Comparison of ENCODE assay signal across 20 cellular contexts in the genomic region with DNA sequence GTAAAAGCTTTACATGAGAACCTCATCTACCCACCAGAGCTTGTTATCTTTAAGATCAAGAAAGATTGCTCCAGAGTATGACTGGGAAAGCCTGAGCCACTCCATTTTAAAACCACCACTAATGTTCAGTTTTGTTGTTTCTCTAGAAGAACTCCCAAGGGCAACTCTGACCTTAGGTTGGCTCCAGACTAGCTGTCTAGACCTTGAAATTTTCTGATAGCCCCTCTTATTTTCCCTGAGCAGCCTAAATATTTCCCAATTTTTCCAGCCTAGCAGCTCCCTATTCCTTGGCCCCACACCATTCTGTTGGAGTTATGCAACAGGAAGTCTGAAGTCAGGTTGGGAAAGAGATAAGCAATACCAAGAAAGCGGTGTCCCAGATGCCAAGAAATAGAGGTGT.
DNase-seq lines count a peak whose midpoint lies in the region; ATAC-seq and TF ChIP-seq lines count a peak whose summit lies in the region.
"Had no signal": no experiment of that assay in that cellular context is flagged by ENCODE, and none has a peak within 500 bp of the region (broad histone marks: within the 10 kb centered on the region; RNA-seq: fewer than 3 reads in every experiment).

No MANE protein-coding gene starts in this region.

- H3K36me3 ChIP-seq in right atrium auricular region, result no peaks in the 10 kb centered on the region
- no peaks in the 10 kb centered on the region for H3K36me3 ChIP-seq in aorta (ENCODE audit: control insufficient read depth in 1 of 2, insufficient read depth in 2 of 2, low read length in 1 of 2)
- H3K36me3 ChIP-seq: vagina had no signal

- peaks cover 0 to 2% of the 10 kb centered on the region in 2 donors for H3K9me3 Mint-ChIP-seq in effector memory CD8-positive, alpha-beta T cell

- TF ChIP-seq CTCF in choroid plexus epithelial cell (conservative IDR thresholded peaks at IDR 0.05; ENCODE audit: low read depth, low read length) (no peak), right atrium auricular region (IDR thresholded peaks at IDR 0.05) (no peak)

- intact Hi-C loops in Right ventricle myocardium inferior (cut with DNase I) (no loop called here), cardiac septum (cut with DNase I) (no loop called here), aorta (cut with DNase I) (no loop called here)

- no peaks in the 10 kb centered on the region for H3K9me3 ChIP-seq in right atrium auricular region
- H3K9me3 ChIP-seq in aorta (ENCODE audit: control insufficient read depth, low read length), result no peaks in the 10 kb centered on the region
- H3K9me3 ChIP-seq: vagina had no signal

- H3K4me1 ChIP-seq in right atrium auricular region, result no peaks in the 10 kb centered on the region
- H3K4me1 ChIP-seq in aorta (ENCODE audit: control insufficient read depth in 1 of 2, insufficient read depth in 2 of 2, low read length in 2 of 2), result peaks cover 2 to 10% of the 10 kb centered on the region in 2 donors
- H3K4me1 ChIP-seq: parathyroid adenoma, vagina had no signal

- no peak overlapping the region for H3K4me3 Mint-ChIP-seq in effector memory CD8-positive, alpha-beta T cell
- H3K4me3 Mint-ChIP-seq: activated CD8-positive, alpha-beta memory T cell treated with anti-CD3 and anti-CD28 coated beads, Interleukin-2, amount 10 ng/mL, durations not matched to agents 7 days and 5 days; activated naive CD8-positive, alpha-beta T cell; CD14-positive monocyte had no signal

- H3K4me3 ChIP-seq in choroid plexus epithelial cell (ENCODE audit: low read depth, low read length) (no peak overlapping the region), right atrium auricular region (no peak overlapping the region), aorta (ENCODE audit: low read length in 2 of 2) (no peak overlapping the region)
- H3K4me3 ChIP-seq: hepatocyte, vagina had no signal

- H3K4me1 Mint-ChIP-seq in effector memory CD8-positive, alpha-beta T cell (ENCODE audit: low read depth in 2 of 2), result no peaks in the 10 kb centered on the region
- H3K4me1 Mint-ChIP-seq: activated CD8-positive, alpha-beta memory T cell treated with anti-CD3 and anti-CD28 coated beads, Interleukin-2, amount 10 ng/mL, durations not matched to agents 7 days and 5 days; CD14-positive monocyte had no signal

- 14% methylated on average over 1 of the region's 1 CpG for WGBS in aorta, 2 donors

- H3K27ac Mint-ChIP-seq in effector memory CD8-positive, alpha-beta T cell, result no peak overlapping the region
- H3K27ac Mint-ChIP-seq: activated CD8-positive, alpha-beta memory T cell treated with anti-CD3 and anti-CD28 coated beads, Interleukin-2, amount 10 ng/mL, durations not matched to agents 7 days and 5 days; activated naive CD8-positive, alpha-beta T cell; CD14-positive monocyte had no signal

- ATAC-seq in Right ventricle myocardium inferior (peak; percentile 91), aorta (ENCODE audit: low FRiP score) (peak; percentile 49)
- ATAC-seq in effector memory CD8-positive, alpha-beta T cell (replicated peaks), result no peak
- ATAC-seq: activated CD8-positive, alpha-beta memory T cell treated with anti-CD3 and anti-CD28 coated beads, Interleukin-2, amount 10 ng/mL, durations not matched to agents 7 days and 5 days had no signal

- H3K27ac ChIP-seq in right atrium auricular region (peak overlapping the region in 1 of 2 donors; percentile 50), aorta (ENCODE audit: low read depth in 1 of 2, low read length in 2 of 2) (peak overlapping the region in 1 of 2 donors; percentile 24)
- H3K27ac ChIP-seq: hepatocyte, parathyroid adenoma, RWPE1, vagina had no signal

- peaks cover 4 to 20% of the 10 kb centered on the region in 2 donors for H3K27me3 Mint-ChIP-seq in effector memory CD8-positive, alpha-beta T cell

- H3K27me3 ChIP-seq in right atrium auricular region (no peaks in the 10 kb centered on the region), aorta (ENCODE audit: control insufficient read depth in 1 of 2, insufficient read depth in 2 of 2, low read length in 1 of 2) (no peaks in the 10 kb centered on the region)
- H3K27me3 ChIP-seq: hepatocyte, vagina had no signal

- no peak for DNase-seq in Right ventricle myocardium inferior (ENCODE audit: missing footprints)
- DNase-seq in cardiac septum (ENCODE audit: low spot score), result no peak
- DNase-seq in choroid plexus epithelial cell (ENCODE audit: low read depth), result peak; percentile 49
- peak; percentile 66 for DNase-seq in right atrium auricular region (ENCODE audit: low spot score)
- no peak for DNase-seq in aorta
- no peak for DNase-seq in occipital lobe (lab: John Stamatoyannopoulos, UW)
- DNase-seq in effector memory CD8-positive, alpha-beta T cell, result no peak
- DNase-seq in islet precursor cell, result no peak
- DNase-seq: activated CD8-positive, alpha-beta memory T cell treated with anti-CD3 and anti-CD28 coated beads, Interleukin-2, amount 10 ng/mL, durations not matched to agents 7 days and 5 days; Karpas-422; mammary epithelial cell; NCI-H510A treated with DMSO at 0.1 percent for 48 hours; small intestine; stimulated activated CD4-positive, alpha-beta T cell treated with anti-CD3 and anti-CD28 coated beads, Interleukin-4, amount 100 ng/mL, for 4 hours had no signal

- H3K36me3 Mint-ChIP-seq in effector memory CD8-positive, alpha-beta T cell (ENCODE audit: insufficient read depth), result no peaks in the 10 kb centered on the region
- H3K36me3 Mint-ChIP-seq: activated CD8-positive, alpha-beta memory T cell treated with anti-CD3 and anti-CD28 coated beads, Interleukin-2, amount 10 ng/mL, durations not matched to agents 7 days and 5 days; activated naive CD8-positive, alpha-beta T cell; CD14-positive monocyte had no signal

Comparison
In these comparisons a context has a peak if more than half of its experiments do, and no peak if none do; other contexts are left out.
1. DNase-seq: peak in choroid plexus epithelial cell (single experiment) and right atrium auricular region (single experiment); none in Right ventricle myocardium inferior (single experiment), cardiac septum (single experiment), aorta (0 of 2), occipital lobe (single experiment), effector memory CD8-positive, alpha-beta T cell (0 of 3) and islet precursor cell (single experiment).